20 cellular contexts compared by ENCODE assay signal in the genomic region with DNA sequence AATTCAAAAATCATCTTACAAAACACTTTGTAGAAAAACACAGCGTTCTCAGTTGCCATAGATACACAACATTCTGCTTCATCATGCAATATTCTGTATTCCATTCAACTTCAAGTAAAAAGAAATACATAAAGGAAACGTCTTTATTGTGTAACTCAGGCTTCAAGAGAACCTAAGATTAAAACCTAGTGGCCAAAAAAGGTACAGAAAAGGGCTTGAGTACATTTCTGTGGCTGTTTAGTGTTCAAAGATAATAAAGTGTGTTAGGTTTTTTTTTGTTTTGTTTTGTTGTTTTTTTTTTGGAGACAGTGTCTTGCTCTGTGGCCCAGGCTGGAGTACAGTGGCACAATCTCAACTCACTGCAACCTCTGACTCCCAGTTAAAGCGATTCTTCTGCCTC.
DNase-seq lines count a peak whose midpoint lies in the region; ATAC-seq and TF ChIP-seq lines count a peak whose summit lies in the region.
"Had no signal": no experiment of that assay in that cellular context is flagged by ENCODE, and none has a peak within 500 bp of the region (broad histone marks: within the 10 kb centered on the region; RNA-seq: fewer than 3 reads in every experiment).

No MANE protein-coding gene starts in this region.

- H3K4me3 ChIP-seq in AG04450 (ENCODE audit: low read depth, low read length) (no peak overlapping the region), PC-3 (ENCODE audit: low read length) (no peak overlapping the region)
- H3K4me3 ChIP-seq: hepatocyte had no signal

- ATAC-seq in PC-3, result no peak
- no peak for ATAC-seq in omental fat pad (ENCODE audit: low FRiP score)
- ATAC-seq: CD8-positive, alpha-beta T cell; foreskin keratinocyte; T-helper 17 cell had no signal

- no peaks in the 10 kb centered on the region for H3F3A ChIP-seq in PC-3 (ENCODE audit: low read length, unreplicated experiment)

- H3K27me3 Mint-ChIP-seq in glutamatergic neuron (ENCODE audit: unreplicated experiment), result peaks cover 1% of the 10 kb centered on the region
- H3K27me3 Mint-ChIP-seq: T-helper 17 cell had no signal

- no peaks in the 10 kb centered on the region for H3K4me1 Mint-ChIP-seq in glutamatergic neuron (ENCODE audit: low read depth, unreplicated experiment)
- H3K4me1 Mint-ChIP-seq: T-helper 17 cell had no signal

- H3K79me2 ChIP-seq in PC-3 (ENCODE audit: low read length), result no peaks in the 10 kb centered on the region
- H3K79me2 ChIP-seq: hepatocyte had no signal

- no peak overlapping the region for H3K4me3 Mint-ChIP-seq in glutamatergic neuron (ENCODE audit: unreplicated experiment)
- H3K4me3 Mint-ChIP-seq: CD8-positive, alpha-beta T cell; T-helper 17 cell had no signal

- H3K4me1 ChIP-seq in PC-3 (ENCODE audit: insufficient read depth, low read length), result peaks cover 10% of the 10 kb centered on the region

- TF ChIP-seq CTCF in AG04450 (IDR thresholded peaks at IDR 0.05; ENCODE audit: low read depth, low read length), result 0 out of 2 replicates have a peak, but pooled peaks have one; percentile 9
- TF ChIP-seq CTCF in GM12872 (IDR thresholded peaks at IDR 0.05; ENCODE audit: insufficient read depth, low read depth, low read length), result 0 out of 3 replicates have a peak, but pooled peaks have one; percentile 8
- TF ChIP-seq CTCF in PC-3 (conservative IDR thresholded peaks at IDR 0.05; ENCODE audit: low read depth, low read length), result peak; percentile 46; the same call in 1 of the 2 replicates
- peak; percentile 36 for TF ChIP-seq CTCF in glutamatergic neuron (IDR thresholded peaks at IDR 0.05; ENCODE audit: partially characterized antibody, unreplicated experiment)
- TF ChIP-seq CTCF in omental fat pad (IDR thresholded peaks at IDR 0.05), result no peak

- H3K36me3 ChIP-seq in PC-3 (ENCODE audit: low read depth, low read length), result no peaks in the 10 kb centered on the region

- H3K27me3 ChIP-seq in AG04450 (ENCODE audit: control insufficient read depth, insufficient read depth, low read length) (no peaks in the 10 kb centered on the region), PC-3 (ENCODE audit: low read length) (no peaks in the 10 kb centered on the region)
- H3K27me3 ChIP-seq: foreskin keratinocyte, hepatocyte had no signal

- CTCF ChIA-PET in AG04450 (lab: Charles Lee), result no interaction called here
- CTCF ChIA-PET in PC-3 (lab: Charles Lee), result no interaction called here

- H3K36me3 Mint-ChIP-seq in glutamatergic neuron (ENCODE audit: unreplicated experiment), result no peaks in the 10 kb centered on the region
- H3K36me3 Mint-ChIP-seq: CD8-positive, alpha-beta T cell had no signal

- intact Hi-C loops in PC-3 (cut with micrococcal nuclease), result no loop called here

- H4K20me1 ChIP-seq in PC-3 (ENCODE audit: low read length), result no peaks in the 10 kb centered on the region

- H3K9me3 ChIP-seq in AG04450 (ENCODE audit: control insufficient read depth, insufficient read depth, low read length), result no peaks in the 10 kb centered on the region
- H3K9me3 ChIP-seq in PC-3 (ENCODE audit: low read length), result no peaks in the 10 kb centered on the region

- no TSS peak for BruUV-seq in PC-3 (replicated peaks; lab: Mats Ljungman, UMichigan)

- no peaks in the 10 kb centered on the region for H3K9me2 ChIP-seq in PC-3 (replicated peaks; ENCODE audit: low read length)

- H2AFZ ChIP-seq in PC-3 (ENCODE audit: low read length), result no peak overlapping the region
- H2AFZ ChIP-seq: hepatocyte had no signal

- POLR2A ChIA-PET in AG04450 (lab: Yijun Ruan, JAX), result no interaction called here
- POLR2A ChIA-PET in PC-3 (lab: Charles Lee; ENCODE audit: unreplicated experiment), result no interaction called here

- DNase-seq in AG04450 (ENCODE audit: low read depth, low spot score), result no peak
- DNase-seq in PC-3, result peak; percentile 27
- no peak for DNase-seq in glutamatergic neuron
- no peak for DNase-seq in NCI-H69 (lab: John Stamatoyannopoulos, UW)
- no peak for DNase-seq in omental fat pad (ENCODE audit: low spot score)
- no peak for DNase-seq in stimulated activated CD4-positive, alpha-beta T cell treated with anti-CD3 and anti-CD28 coated beads, Interleukin-4, amount 100 ng/mL, for 1 hour
- DNase-seq: activated CD4-positive, alpha-beta T cell treated with anti-CD3 and anti-CD28 coated beads, Interleukin-2, amount 50 U/mL, for 48 hours; activated gamma-delta T cell; CD8-positive, alpha-beta T cell; dermis blood vessel endothelial cell; DMS79; foreskin keratinocyte; NCI-H1436; NCI-H2171; NCI-H524 treated with DMSO at 0.1 percent for 48 hours; SHP77; substantia nigra; T-helper 17 cell had no signal

- no peak overlapping the region for H3K27ac Mint-ChIP-seq in glutamatergic neuron (ENCODE audit: unreplicated experiment)
- H3K27ac Mint-ChIP-seq: CD8-positive, alpha-beta T cell; T-helper 17 cell had no signal

- H3K9me3 Mint-ChIP-seq in glutamatergic neuron (ENCODE audit: unreplicated experiment), result no peaks in the 10 kb centered on the region
- H3K9me3 Mint-ChIP-seq: CD8-positive, alpha-beta T cell had no signal

- no peak overlapping the region for H3K4me2 ChIP-seq in PC-3 (ENCODE audit: low read length)
- H3K4me2 ChIP-seq: hepatocyte had no signal

- H3K9ac ChIP-seq in PC-3 (ENCODE audit: low read length), result no peak overlapping the region

- no peak overlapping the region for H3K27ac ChIP-seq in AG04450 (ENCODE audit: low read depth, low read length)
- no peak overlapping the region for H3K27ac ChIP-seq in PC-3 (ENCODE audit: low read length)
- H3K27ac ChIP-seq: foreskin keratinocyte, hepatocyte had no signal

Comparison
In these comparisons a context has a peak if more than half of its experiments do, and no peak if none do; other contexts are left out.
1. CTCF ChIP-seq: peak in AG04450 (single experiment), GM12872 (single experiment), PC-3 (single experiment) and glutamatergic neuron (single experiment); none in omental fat pad (0 of 3).